ENCODE assay signal across 8 cellular contexts in genomic region chr20:58481541-58482021, GRCh38. TPM values are rescaled to one million over a fixed set of nuclear protein-coding genes. Genes with fewer than 3 reads are reported as not detected.
DNase-seq lines count a peak whose midpoint lies in the region; ATAC-seq, FAIRE-seq and TF ChIP-seq lines count a peak whose summit lies in the region.

No MANE protein-coding gene starts in this region.

- peak; percentile 78 for ATAC-seq in activated CD4-positive, alpha-beta T cell treated with anti-CD3 and anti-CD28 coated beads for 36 hours

- POLR2A ChIA-PET in AG04449 (lab: Yijun Ruan, JAX) = interaction anchor here (1.7 kb wide), 1 partner anchor 33 kb away, joined by 7 read pairs; the partner anchor contains the start of gene APCDD1L
- POLR2A ChIA-PET in activated CD4-positive, alpha-beta T cell treated with anti-CD3 and anti-CD28 coated beads for 36 hours (lab: Charles Lee) = interaction anchor here (0.7 kb wide), 1 partner anchor 20 kb away, joined by 3 read pairs; no protein-coding TSS in a partner anchor

- H3K9me3 ChIP-seq in tibial artery = peaks cover 0 to 26% (median 26%) of the 10 kb centered on the region in 3 donors

- TF ChIP-seq CTCF in AG04449 (IDR thresholded peaks at IDR 0.05; ENCODE audit: insufficient read depth, low read length, missing control alignments) = peak; percentile 62
- peak in 2 of 3 experiments; percentile 10 to 44 for TF ChIP-seq CTCF in nephron (IDR thresholded peaks at IDR 0.05; ENCODE audit: unreplicated experiment in 3 of 3)
- TF ChIP-seq CTCF in tibial artery (IDR thresholded peaks at IDR 0.05) = peak; percentile 32 to 40

- peaks cover 16% of the 10 kb centered on the region for H3K9me3 Mint-ChIP-seq in activated CD4-positive, alpha-beta T cell treated with anti-CD3 and anti-CD28 coated beads for 36 hours (ENCODE audit: low read depth)
- peaks cover 66% of the 10 kb centered on the region for H3K9me3 Mint-ChIP-seq in nephron

- H3K4me1 Mint-ChIP-seq in activated CD4-positive, alpha-beta T cell treated with anti-CD3 and anti-CD28 coated beads for 36 hours = no peaks in the 10 kb centered on the region
- H3K4me1 Mint-ChIP-seq in nephron = no peaks in the 10 kb centered on the region

- FAIRE-seq in endometrium (lab: Jason Lieb, UNC) (peak; percentile 33), GM12892 (lab: Jason Lieb, UNC) (no peak)

- H3K27me3 Mint-ChIP-seq in activated CD4-positive, alpha-beta T cell treated with anti-CD3 and anti-CD28 coated beads for 36 hours = peaks cover 15% of the 10 kb centered on the region
- H3K27me3 Mint-ChIP-seq in nephron (ENCODE audit: low read depth) = no peaks in the 10 kb centered on the region

- intact Hi-C loops in activated CD4-positive, alpha-beta T cell treated with anti-CD3 and anti-CD28 coated beads for 36 hours (cut with DNase I, micrococcal nuclease) = loop anchor here (1.0 to 10.0 kb wide), 7 partner anchors 169 to 593 kb away; partner anchors contain the start of genes NPEPL1 (in 1 of the 2) and STX16 (in 1 of the 2)
- intact Hi-C loops in tibial artery (cut with DNase I; ENCODE audit: low total_unique reads) = no loop called here

- no peaks in the 10 kb centered on the region for H3K27me3 ChIP-seq in tibial artery

- H3K4me3 Mint-ChIP-seq in activated CD4-positive, alpha-beta T cell treated with anti-CD3 and anti-CD28 coated beads for 36 hours = no peak overlapping the region
- no peak overlapping the region for H3K4me3 Mint-ChIP-seq in nephron

- no peaks in the 10 kb centered on the region for H3K4me1 ChIP-seq in tibial artery

- no peak for TF ChIP-seq POLR2A in GM12892 (IDR thresholded peaks at IDR 0.05; ENCODE audit: low read depth, low read length)

- no peaks in the 10 kb centered on the region for H3K36me3 ChIP-seq in tibial artery

- H3K36me3 Mint-ChIP-seq in activated CD4-positive, alpha-beta T cell treated with anti-CD3 and anti-CD28 coated beads for 36 hours (ENCODE audit: low read depth) = peaks cover 6% of the 10 kb centered on the region
- H3K36me3 Mint-ChIP-seq in nephron (ENCODE audit: low read depth) = peaks cover 40% of the 10 kb centered on the region

- no peak overlapping the region for H3K27ac ChIP-seq in tibial artery

- DNase-seq in AG04449 (ENCODE audit: low read depth, low spot score) (no peak), HK-2 (ENCODE audit: unreplicated experiment) (peak; percentile 50), tibial artery (no peak), NCI-H345 treated with DMSO at 0.1 percent for 48 hours (lab: John Stamatoyannopoulos, UW; ENCODE audit: unreplicated experiment) (no peak), GM12892 (ENCODE audit: insufficient read length) (no peak)
- DNase-seq in activated CD4-positive, alpha-beta T cell treated with anti-CD3 and anti-CD28 coated beads for 36 hours = peak; percentile 82

- CTCF ChIA-PET in AG04449 (lab: Yijun Ruan, JAX) = interaction anchor here (0.7 to 2.8 kb wide), 29 partner anchors 9 to 381 kb away, joined by 3 to 18 read pairs (median 4); partner anchors contain the start of genes GNAS, GNAS-AS1 and STX16
- CTCF ChIA-PET in activated CD4-positive, alpha-beta T cell treated with anti-CD3 and anti-CD28 coated beads for 36 hours (lab: Charles Lee) = interaction anchor here (0.5 to 2.1 kb wide), 30 partner anchors 8 to 1014 kb away, joined by 3 to 11 read pairs (median 4); partner anchors contain the start of gene GNAS

- H3K27ac Mint-ChIP-seq in activated CD4-positive, alpha-beta T cell treated with anti-CD3 and anti-CD28 coated beads for 36 hours = no peak overlapping the region
- no peak overlapping the region for H3K27ac Mint-ChIP-seq in nephron

- H3K4me3 ChIP-seq in AG04449 (ENCODE audit: low read depth, low read length) = no peak overlapping the region
- no peak overlapping the region for H3K4me3 ChIP-seq in tibial artery

RNA-seq across cellular contexts. Expression of gene APCDD1L, which starts 33.6 kb away (rescaled TPM):
- not detected for total RNA-seq in activated CD4-positive, alpha-beta T cell treated with anti-CD3 and anti-CD28 coated beads for 36 hours
- not detected for polyA plus RNA-seq in GM12892 (2012; ENCODE audit: missing spikeins)

Comparison
In these comparisons a context has a peak if more than half of its experiments do, and no peak if none do; other contexts are left out.
1. DNase-seq: peak in HK-2 (single experiment) and activated CD4-positive, alpha-beta T cell treated with anti-CD3 and anti-CD28 coated beads for 36 hours (single experiment); none in AG04449 (single experiment), tibial artery (0 of 2), NCI-H345 treated with DMSO at 0.1 percent for 48 hours (single experiment) and GM12892 (single experiment).
2. Peak in every context shown above with its lines, with median percentiles within 50 percentile points of each other: CTCF ChIP-seq.